ENCODE assay signal across 1 cellular context in the genomic region with DNA sequence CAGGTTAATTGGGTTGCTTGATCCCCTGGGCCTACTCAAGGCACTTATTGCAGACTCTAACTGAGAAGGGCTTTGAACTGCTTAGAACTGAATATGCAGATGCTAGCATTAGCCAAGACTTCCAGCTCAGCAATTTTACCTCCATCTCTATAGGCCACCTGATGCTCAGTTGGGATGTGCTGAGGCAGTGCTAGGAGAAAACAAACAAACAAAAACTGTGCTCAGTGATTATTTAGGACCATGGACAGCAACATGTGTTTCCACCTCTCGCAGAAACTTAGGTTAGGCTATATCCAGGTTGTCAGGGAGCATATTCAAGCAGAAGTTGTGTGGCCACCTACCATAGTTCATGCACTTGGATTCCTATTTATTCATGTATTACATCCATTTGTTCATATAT.
TF ChIP-seq lines count a peak whose summit lies in the region.

No MANE protein-coding gene starts in this region.

TF ChIP-seq in H1, 55 proteins besides CTCF, POLR2A, EP300 and RAD21:
- 0 out of 4 replicates have a peak, but pooled peaks of 1 of the 2 experiments have one; percentile 22 for TF ChIP-seq SIN3A (conservative IDR thresholded peaks at IDR 0.05 in 1 of 2, IDR thresholded peaks at IDR 0.05 in 1 of 2; ENCODE audit: low read depth in 1 of 2, low read length in 2 of 2)
- peak; percentile 52 for TF ChIP-seq BACH1 (IDR thresholded peaks at IDR 0.05; ENCODE audit: low read length)
- peak; percentile 25; the same call in 1 of the 2 replicates for TF ChIP-seq MAFK (IDR thresholded peaks at IDR 0.05; ENCODE audit: low read depth, low read length)
- TF ChIP-seq HDAC2 (IDR thresholded peaks at IDR 0.05; ENCODE audit: borderline replicate concordance in 1 of 2, low read depth in 2 of 2, low read length in 2 of 2), result no peak
